ENCODE assay signal across 8 cellular contexts in genomic region chr20:37990571-37991151, GRCh38. TPM values are rescaled to one million over a fixed set of nuclear protein-coding genes. Genes with fewer than 3 reads are reported as not detected.
DNase-seq lines count a peak whose midpoint lies in the region; ATAC-seq and TF ChIP-seq lines count a peak whose summit lies in the region.

No MANE protein-coding gene starts in this region.

- peaks cover 0 to 37% (median 10%) of the 10 kb centered on the region in 4 donors for H3K4me1 ChIP-seq in tibial nerve

- no peaks in the 10 kb centered on the region for H3K27me3 Mint-ChIP-seq in activated CD4-positive, alpha-beta T cell treated with anti-CD3 and anti-CD28 coated beads, Interleukin-2, amount 10 ng/mL, durations not matched to agents 7 days and 5 days
- no peaks in the 10 kb centered on the region for H3K27me3 Mint-ChIP-seq in progenitor cell of endocrine pancreas

- POLR2A ChIA-PET in activated CD4-positive, alpha-beta T cell treated with anti-CD3 and anti-CD28 coated beads, Interleukin-2, amount 10 ng/mL, durations not matched to agents 7 days and 5 days (lab: Charles Lee), result no interaction called here

- TF ChIP-seq POLR2A in erythroblast (IDR thresholded peaks at IDR 0.05; ENCODE audit: low read length), result no peak
- no peak for TF ChIP-seq POLR2A in tibial nerve (IDR thresholded peaks at IDR 0.05)

- no peak overlapping the region for H3K4me3 Mint-ChIP-seq in activated CD4-positive, alpha-beta T cell treated with anti-CD3 and anti-CD28 coated beads, Interleukin-2, amount 10 ng/mL, durations not matched to agents 7 days and 5 days
- no peak overlapping the region for H3K4me3 Mint-ChIP-seq in progenitor cell of endocrine pancreas (ENCODE audit: low read depth)

- H3K4me1 Mint-ChIP-seq in activated CD4-positive, alpha-beta T cell treated with anti-CD3 and anti-CD28 coated beads, Interleukin-2, amount 10 ng/mL, durations not matched to agents 7 days and 5 days, result peaks cover 26% of the 10 kb centered on the region
- H3K4me1 Mint-ChIP-seq in progenitor cell of endocrine pancreas (ENCODE audit: low read depth), result peaks cover 27% of the 10 kb centered on the region

- DNase-seq in GM12864 (ENCODE audit: low read depth), result peak; percentile 84
- DNase-seq in LNCaP clone FGC (ENCODE audit: low read depth), result peak; percentile 84
- DNase-seq in activated CD4-positive, alpha-beta T cell treated with anti-CD3 and anti-CD28 coated beads, Interleukin-2, amount 10 ng/mL, durations not matched to agents 7 days and 5 days, result peak; percentile 72
- DNase-seq in erythroblast (lab: John Stamatoyannopoulos, UW), result peak; percentile 70 to 89
- no peak for DNase-seq in progenitor cell of endocrine pancreas (ENCODE audit: low spot score, unreplicated experiment)
- DNase-seq in tibial nerve (ENCODE audit: low spot score in 2 of 2), result no peak
- DNase-seq in DMS114 treated with DMSO at 0.1 percent for 48 hours (lab: John Stamatoyannopoulos, UW; ENCODE audit: unreplicated experiment), result no peak

- no peaks in the 10 kb centered on the region for H3K9me3 Mint-ChIP-seq in activated CD4-positive, alpha-beta T cell treated with anti-CD3 and anti-CD28 coated beads, Interleukin-2, amount 10 ng/mL, durations not matched to agents 7 days and 5 days
- no peaks in the 10 kb centered on the region for H3K9me3 Mint-ChIP-seq in progenitor cell of endocrine pancreas (ENCODE audit: low read depth)

- H3K36me3 ChIP-seq in tibial nerve, result peaks cover 0 to 66% (median 3%) of the 10 kb centered on the region in 3 donors

- CTCF ChIA-PET in activated CD4-positive, alpha-beta T cell treated with anti-CD3 and anti-CD28 coated beads, Interleukin-2, amount 10 ng/mL, durations not matched to agents 7 days and 5 days (lab: Charles Lee), result interaction anchor here (1.3 kb wide), 1 partner anchor 10 kb away, joined by 3 read pairs; no protein-coding TSS in a partner anchor

- no peaks in the 10 kb centered on the region for H3K27me3 ChIP-seq in tibial nerve

- no peaks in the 10 kb centered on the region for H3K9me3 ChIP-seq in tibial nerve

- no peak for TF ChIP-seq EP300 in tibial nerve (IDR thresholded peaks at IDR 0.05)

- TF ChIP-seq CTCF in GM12864 (IDR thresholded peaks at IDR 0.05; ENCODE audit: low read depth, low read length, missing control alignments) (no peak), LNCaP clone FGC (IDR thresholded peaks at IDR 0.05; ENCODE audit: control insufficient read depth, extremely low read depth, insufficient read depth) (no peak), progenitor cell of endocrine pancreas (IDR thresholded peaks at IDR 0.05; ENCODE audit: unreplicated experiment) (no peak), tibial nerve (IDR thresholded peaks at IDR 0.05) (no peak)

- H3K27ac ChIP-seq in tibial nerve, result no peak overlapping the region

- H3K4me3 ChIP-seq in GM12864 (ENCODE audit: low read depth, low read length) (no peak overlapping the region), LNCaP clone FGC (ENCODE audit: low read depth, low read length) (peak overlapping the region; percentile 24; the same call in 1 of the 2 replicates), tibial nerve (no peak overlapping the region)

- H3K27ac Mint-ChIP-seq in activated CD4-positive, alpha-beta T cell treated with anti-CD3 and anti-CD28 coated beads, Interleukin-2, amount 10 ng/mL, durations not matched to agents 7 days and 5 days, result peak overlapping the region; percentile 84
- H3K27ac Mint-ChIP-seq in progenitor cell of endocrine pancreas, result peak overlapping the region; percentile 88

- 78 to 88% methylated on average over 10 of the region's 10 CpGs for WGBS in tibial nerve, 2 donors

- peak; percentile 80 for ATAC-seq in GM21737 (IDR thresholded peaks at IDR 0.05; ENCODE audit: unreplicated experiment)

- peaks cover 34% of the 10 kb centered on the region for H3K36me3 Mint-ChIP-seq in activated CD4-positive, alpha-beta T cell treated with anti-CD3 and anti-CD28 coated beads, Interleukin-2, amount 10 ng/mL, durations not matched to agents 7 days and 5 days (ENCODE audit: low read depth)
- H3K36me3 Mint-ChIP-seq in progenitor cell of endocrine pancreas (ENCODE audit: insufficient read depth), result peaks cover 7% of the 10 kb centered on the region

RNA-seq across cellular contexts. Expression of gene TTI1, which starts 42.6 kb away (rescaled TPM):
- 10 to 100 TPM; 30.2 to 32.4 TPM for total RNA-seq in activated CD4-positive, alpha-beta T cell treated with anti-CD3 and anti-CD28 coated beads, Interleukin-2, amount 10 ng/mL, durations not matched to agents 7 days and 5 days
- total RNA-seq in progenitor cell of endocrine pancreas (45.8 and 51.9 TPM in 2 replicates), tibial nerve (10 to 100 TPM in 3 of 4 donors, 1 to 10 TPM in 1; 8.2 to 14.2 (median 10.8) TPM)

RNA-seq across cellular contexts. Expression of gene RPRD1B, which starts 42.9 kb away (rescaled TPM):
- 10 to 100 TPM; 35.9 to 37.0 TPM for total RNA-seq in activated CD4-positive, alpha-beta T cell treated with anti-CD3 and anti-CD28 coated beads, Interleukin-2, amount 10 ng/mL, durations not matched to agents 7 days and 5 days
- 31.7 and 37.4 TPM in 2 replicates for total RNA-seq in progenitor cell of endocrine pancreas
- 10 to 100 TPM; 28.5 to 36.3 (median 35.1) TPM for total RNA-seq in tibial nerve

Comparison
In these comparisons a context has a peak if more than half of its experiments do, and no peak if none do; other contexts are left out.
1. DNase-seq: peak in GM12864 (single experiment), LNCaP clone FGC (single experiment), activated CD4-positive, alpha-beta T cell treated with anti-CD3 and anti-CD28 coated beads, Interleukin-2, amount 10 ng/mL, durations not matched to agents 7 days and 5 days (single experiment) and erythroblast (2 of 2); none in progenitor cell of endocrine pancreas (single experiment), tibial nerve (0 of 2) and DMS114 treated with DMSO at 0.1 percent for 48 hours (single experiment).